8 cellular contexts compared by ENCODE assay signal in the genomic region with DNA sequence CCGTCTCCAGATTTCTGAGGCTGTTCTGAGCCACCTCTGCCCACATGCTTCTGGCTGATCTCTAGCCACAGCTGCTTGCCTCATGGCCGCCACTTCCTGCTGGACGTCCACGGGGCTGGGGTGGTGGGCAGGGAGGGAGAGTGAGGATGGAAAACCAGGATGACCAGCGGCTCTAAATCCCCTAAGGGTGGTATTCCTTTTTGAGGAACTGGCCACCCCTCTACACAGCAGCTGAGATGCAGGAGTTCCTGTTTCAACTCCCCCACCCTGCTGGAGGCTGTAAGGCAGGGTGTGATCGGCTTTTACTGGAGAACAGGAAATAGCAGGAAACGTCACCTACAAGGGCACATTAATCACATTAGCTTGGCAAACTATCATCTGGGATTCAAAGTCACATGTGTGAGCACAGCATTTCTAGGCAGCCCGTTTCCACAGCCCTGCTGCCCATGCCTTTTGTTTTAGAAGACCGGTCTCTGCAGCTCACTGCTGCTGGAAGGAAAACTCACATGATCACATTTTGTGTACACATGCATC.
A peak's percentile ranks its signal among the peaks of the same experiment; 100 is the strongest.
DNase-seq lines count a peak whose midpoint lies in the region; TF ChIP-seq lines count a peak whose summit lies in the region.

No MANE protein-coding gene starts in this region.

- no peaks in the 10 kb centered on the region for H3K36me3 ChIP-seq in ascending aorta
- H3K36me3 ChIP-seq in tibial nerve: no peaks in the 10 kb centered on the region
- no peaks in the 10 kb centered on the region for H3K36me3 ChIP-seq in HAP-1 (replicated peaks)

- intact Hi-C loops in ascending aorta (cut with DNase I): loop anchor here (1.0 to 10.0 kb wide), 7 partner anchors 35 to 768 kb away; partner anchors contain the start of genes CDYL, PPP1R3G and RPP40

- TF ChIP-seq CTCF in ascending aorta (IDR thresholded peaks at IDR 0.05) (no peak), tibial nerve (IDR thresholded peaks at IDR 0.05) (no peak)

- no peaks in the 10 kb centered on the region for H3K27me3 ChIP-seq in ascending aorta
- no peaks in the 10 kb centered on the region for H3K27me3 ChIP-seq in tibial nerve
- H3K27me3 ChIP-seq in HAP-1 (ENCODE audit: low read depth): no peaks in the 10 kb centered on the region

- H3K9me3 ChIP-seq in ascending aorta (peaks cover 4 to 10% of the 10 kb centered on the region in 2 donors), tibial nerve (peaks cover 0 to 15% (median 5%) of the 10 kb centered on the region in 4 donors), HAP-1 (no peaks in the 10 kb centered on the region)

- DNase-seq in SIG-M5 treated with dmso at 0.1 percent for 504 hours (lab: John Stamatoyannopoulos, UW; ENCODE audit: unreplicated experiment): peak; percentile 50
- no peak for DNase-seq in SIG-M5 (lab: John Stamatoyannopoulos, UW)
- peak; percentile 37 to 77 for DNase-seq in ascending aorta (ENCODE audit: low spot score in 2 of 2)
- peak; percentile 84 for DNase-seq in kidney tubule cell (ENCODE audit: low spot score)
- peak in 1 of 2 donors; percentile 18 for DNase-seq in tibial nerve (ENCODE audit: low spot score in 2 of 2)
- DNase-seq in stimulated activated CD4-positive, alpha-beta T cell treated with anti-CD3 and anti-CD28 coated beads, Interleukin-4, amount 100 ng/mL, for 1 hour: no peak
- DNase-seq in T1000 (lab: John Stamatoyannopoulos, UW): no peak
- no peak for DNase-seq in HAP-1 (ENCODE audit: low spot score in 2 of 2)

- in situ Hi-C loops in HAP-1 (cut with MboI; ENCODE audit: low sequenced_read_pairs): no loop called here

- H3K27ac ChIP-seq in ascending aorta (peak overlapping the region; percentile 55 to 82), tibial nerve (peak overlapping the region in 3 of 4 donors; percentile 35 to 60 (median 50))

- H3K4me1 ChIP-seq in ascending aorta (peaks cover 0 to 11% of the 10 kb centered on the region in 2 donors), tibial nerve (peaks cover 0 to 17% (median 0%) of the 10 kb centered on the region in 4 donors), HAP-1 (peaks cover 5% of the 10 kb centered on the region; the same call in 1 of the 2 replicates)

- H3K4me3 ChIP-seq in ascending aorta (no peak overlapping the region), tibial nerve (no peak overlapping the region), HAP-1 (no peak overlapping the region)

- TF ChIP-seq EP300 in tibial nerve (IDR thresholded peaks at IDR 0.05): peak in 1 of 2 donors; percentile 72

- no peak for TF ChIP-seq POLR2A in tibial nerve (IDR thresholded peaks at IDR 0.05)

- WGBS in tibial nerve, 2 donors: 31 to 37% methylated on average over 9 of the region's 9 CpGs

Comparison
In these comparisons a context has a peak if more than half of its experiments do, and no peak if none do; other contexts are left out.
1. DNase-seq: peak in SIG-M5 treated with dmso at 0.1 percent for 504 hours (single experiment), ascending aorta (2 of 2) and kidney tubule cell (single experiment); none in SIG-M5 (single experiment), stimulated activated CD4-positive, alpha-beta T cell treated with anti-CD3 and anti-CD28 coated beads, Interleukin-4, amount 100 ng/mL, for 1 hour (single experiment), T1000 (single experiment) and HAP-1 (0 of 2).